Comparison of ENCODE assay signal across 8 cellular contexts in genomic region chr2:96819101-96819875, GRCh38. TPM values are rescaled to one million over a fixed set of nuclear protein-coding genes. Genes with fewer than 3 reads are reported as not detected.
A peak's percentile ranks its signal among the peaks of the same experiment; 100 is the strongest.
DNase-seq lines count a peak whose midpoint lies in the region; ATAC-seq, FAIRE-seq and TF ChIP-seq lines count a peak whose summit lies in the region.

No MANE protein-coding gene starts in this region.

- BruUV-seq in GM12878 (replicated peaks; lab: Mats Ljungman, UMichigan), result no TSS peak

- H3K4me3 Mint-ChIP-seq in CD8-positive, alpha-beta memory T cell, result peak overlapping the region; percentile 85 to 93 (median 87)

- POLR2A ChIA-PET in CD8-positive, alpha-beta memory T cell (lab: Charles Lee), result interaction anchor here (1.1 kb wide), 1 partner anchor 13 kb away, joined by 5 read pairs; no protein-coding TSS in a partner anchor
- POLR2A ChIA-PET in GM12878 (lab: Charles Lee), result interaction anchor here (1.1 kb wide), 1 partner anchor 58 kb away, joined by 3 read pairs; the partner anchor contains the start of gene CNNM4

- H3K4me3 ChIP-seq in CD8-positive, alpha-beta memory T cell (ENCODE audit: low read length), result no peak overlapping the region
- H3K4me3 ChIP-seq in GM12878 (peak overlapping the region; percentile 27; the same call in 1 of the 2 replicates), mucosa of descending colon (no peak overlapping the region)

- no peaks in the 10 kb centered on the region for H3K9me3 Mint-ChIP-seq in CD8-positive, alpha-beta memory T cell

- H3K4me1 ChIP-seq in CD8-positive, alpha-beta memory T cell (ENCODE audit: insufficient read depth, low read length), result peaks cover 52% of the 10 kb centered on the region
- peaks cover 12% of the 10 kb centered on the region for H3K4me1 ChIP-seq in GM12878 (ENCODE audit: control insufficient read depth, insufficient read depth, low read length)
- H3K4me1 ChIP-seq in mucosa of descending colon (ENCODE audit: low read depth), result peaks cover 53% of the 10 kb centered on the region

- 90% methylated on average over 10 of the region's 10 CpGs for WGBS in GM12878 (ENCODE audit: insufficient coverage, insufficient replicate concordance, low lambda C conversion rate, missing lambda C conversion rate)

- RAD21 ChIA-PET in GM12878 (lab: Charles Lee; ENCODE audit: unreplicated experiment), result no interaction called here

- FAIRE-seq in GM12878 (lab: Jason Lieb, UNC), result no peak

- SMC1A ChIA-PET in GM12878 (lab: Charles Lee; ENCODE audit: uncharacterized antibody, unreplicated experiment), result interaction anchor here (0.7 to 2.2 kb wide), 8 partner anchors 12 to 136 kb away, joined by 3 to 5 read pairs (median 4); partner anchors contain the start of genes ANKRD39 and CNNM4

- TF ChIP-seq POLR2A in GM12878 (IDR thresholded peaks at IDR 0.05; ENCODE audit: low read depth, low read length), result no peak

- H3K79me2 ChIP-seq in GM12878 (ENCODE audit: control insufficient read depth, insufficient read depth, low read length), result peaks cover 27% of the 10 kb centered on the region

- H4K20me1 ChIP-seq in GM12878 (ENCODE audit: control insufficient read depth, insufficient read depth), result peaks cover 5% of the 10 kb centered on the region; the same call in 1 of the 2 replicates

- no peak for DNase-seq in CD8-positive, alpha-beta memory T cell
- peak; percentile 94 for DNase-seq in HuH-7.5 (ENCODE audit: low spot score)
- DNase-seq in GM12878 (ENCODE audit: low read depth, low spot score), result no peak
- peak; percentile 81 to 84 (median 83) for DNase-seq in mucosa of descending colon
- DNase-seq in NCI-H774 (lab: John Stamatoyannopoulos, UW), result no peak
- no peak for DNase-seq in NCI-H128 (lab: John Stamatoyannopoulos, UW; ENCODE audit: unreplicated experiment)

- CTCF ChIA-PET in CD8-positive, alpha-beta memory T cell (lab: Charles Lee), result interaction anchor here (1.2 to 5.8 kb wide), 4 partner anchors 15 to 265 kb away, joined by 3 to 38 read pairs (median 4); partner anchors contain the start of gene ANKRD39
- CTCF ChIA-PET in GM12878 (lab: Yijun Ruan, JAX), result interaction anchor here (0.6 to 2.8 kb wide), 6 partner anchors 38 to 192 kb away, joined by 3 to 12 read pairs (median 4); partner anchors contain the start of gene ANKRD39

- H3K27me3 Mint-ChIP-seq in CD8-positive, alpha-beta memory T cell, result peaks cover 0 to 1% of the 10 kb centered on the region in 2 donors

- ATAC-seq in GM12878 (no peak), mucosa of descending colon (peak; percentile 69), GM18498 (IDR thresholded peaks at IDR 0.05; ENCODE audit: unreplicated experiment) (no peak), HG02870 (IDR thresholded peaks at IDR 0.05; ENCODE audit: unreplicated experiment) (no peak)

- TF ChIP-seq CTCF in GM12878 (IDR thresholded peaks at IDR 0.05 in 2 of 3, conservative IDR thresholded peaks at IDR 0.05 in 1 of 3; ENCODE audit: control insufficient read depth in 2 of 3, extremely low read depth in 1 of 3, insufficient read depth in 1 of 3, low read depth in 3 of 3, low read length in 3 of 3) (no peak), mucosa of descending colon (IDR thresholded peaks at IDR 0.05) (no peak)

- peaks cover 0 to 67% (median 10%) of the 10 kb centered on the region in 3 donors for H3K36me3 Mint-ChIP-seq in CD8-positive, alpha-beta memory T cell

- peaks cover 13% of the 10 kb centered on the region for H3K36me3 ChIP-seq in CD8-positive, alpha-beta memory T cell (ENCODE audit: insufficient read depth, low read length)
- no peaks in the 10 kb centered on the region; a peak in 1 of 4 replicates for H3K36me3 ChIP-seq in GM12878 (ENCODE audit: control insufficient read depth in 2 of 2, insufficient read depth in 2 of 2, low read length in 1 of 2)
- no peaks in the 10 kb centered on the region for H3K36me3 ChIP-seq in mucosa of descending colon (ENCODE audit: low read depth)

- no peak overlapping the region for H3K27ac ChIP-seq in CD8-positive, alpha-beta memory T cell (ENCODE audit: low read depth, low read length)
- H3K27ac ChIP-seq in GM12878 (ENCODE audit: control insufficient read depth, insufficient read depth), result no peak overlapping the region

- no peaks in the 10 kb centered on the region for H3K9me3 ChIP-seq in CD8-positive, alpha-beta memory T cell (ENCODE audit: low read length)
- H3K9me3 ChIP-seq in GM12878 (replicated peaks; ENCODE audit: control insufficient read depth, insufficient read depth, low read length) (no peaks in the 10 kb centered on the region), mucosa of descending colon (no peaks in the 10 kb centered on the region)

- no peak for TF ChIP-seq EP300 in GM12878 (IDR thresholded peaks at IDR 0.05; ENCODE audit: borderline replicate concordance in 1 of 2, control insufficient read depth in 1 of 2, low read depth in 2 of 2, low read length in 2 of 2)

- H2AFZ ChIP-seq in GM12878 (ENCODE audit: control insufficient read depth, low read depth, low read length), result no peak overlapping the region

- H3K4me1 Mint-ChIP-seq in CD8-positive, alpha-beta memory T cell, result peaks cover 56 to 78% (median 57%) of the 10 kb centered on the region in 3 donors

- H3K4me2 ChIP-seq in GM12878 (ENCODE audit: control insufficient read depth, insufficient read depth), result peak overlapping the region; percentile 54

- in situ Hi-C loops in GM12878 (cut with MboI), result no loop called here

- H3K27me3 ChIP-seq in CD8-positive, alpha-beta memory T cell (ENCODE audit: insufficient read depth, low read length, poor library complexity, severe bottlenecking), result no peaks in the 10 kb centered on the region
- no peaks in the 10 kb centered on the region for H3K27me3 ChIP-seq in GM12878 (replicated peaks in 1 of 2; ENCODE audit: control insufficient read depth in 2 of 2, insufficient read depth in 2 of 2, low read length in 1 of 2)

- no peak for TF ChIP-seq RAD21 in GM12878 (IDR thresholded peaks at IDR 0.05; ENCODE audit: insufficient read depth, low read depth, low read length)

- peak overlapping the region; percentile 9 to 89 (median 74) for H3K27ac Mint-ChIP-seq in CD8-positive, alpha-beta memory T cell

- H3K9ac ChIP-seq in GM12878 (ENCODE audit: control insufficient read depth, insufficient read depth, low read length), result no peak overlapping the region

- intact Hi-C loops in GM12878 (cut with micrococcal nuclease; ENCODE audit: unreplicated experiment) (no loop called here), mucosa of descending colon (cut with DNase I, micrococcal nuclease) (no loop called here)

RNA-seq across cellular contexts. Expression of gene CNNM3, which starts 3.2 kb away (rescaled TPM):
- 10 to 100 TPM; 32.6 to 36.6 TPM for total RNA-seq in CD8-positive, alpha-beta memory T cell
- polyA plus RNA-seq in CD8-positive, alpha-beta memory T cell, result 13.0 TPM
- total RNA-seq in GM12878 (2013; cell fraction: nucleolus; rRNA removed), result 20.3 and 22.8 TPM in 2 replicates
- 4.0 and 4.7 TPM in 2 replicates for total RNA-seq in GM12878 (2014; rRNA removed)
- total RNA-seq in GM12878 (2014; rRNA removed; fragmentation: Illumina TruSeq; extraction: Trizol), result 2.8 and 3.2 TPM in 2 replicates
- 14.3 and 14.9 TPM in 2 replicates for total RNA-seq in GM12878 (2021)
- 3.6 TPM for polyA plus RNA-seq in GM12878 (2011; ENCODE audit: low read depth)
- 3.2 and 9.6 TPM in 2 replicates for polyA plus RNA-seq in GM12878 (2011; rRNA removed)
- 12.6 and 16.8 TPM in 2 replicates for polyA plus RNA-seq in GM12878 (2011; cell fraction: cytosol; rRNA removed)
- polyA plus RNA-seq in GM12878 (2011; cell fraction: nucleus; rRNA removed), result 28.6 and 33.7 TPM in 2 replicates
- 7.6 and 8.5 TPM in 2 replicates for polyA plus RNA-seq in GM12878 (2012)
- polyA plus RNA-seq in GM12878 (2014; fragmentation: Illumina TruSeq; extraction: Trizol), result 1.8 and 7.9 TPM in 2 replicates
- 1 to 10 TPM in 1 of 2 experiments, under 1 TPM in 1; 0.72 to 1.9 TPM for polyA plus RNA-seq in GM12878 (2014; fragmentation: Nextera tagmentation; extraction: Ambion mirVana)
- polyA plus RNA-seq in GM12878 (2014; rRNA removed), result 7.6 and 9.5 TPM in 2 replicates
- 1 to 10 TPM; 2.6 to 3.0 TPM for polyA plus RNA-seq in GM12878 (2016; fragmentation: Nextera tagmentation; extraction: Ambion mirVana)
- polyA minus RNA-seq in GM12878 (2011; rRNA and poly(A)+ RNA removed), result 15.1 and 29.7 TPM in 2 replicates
- 14.7 and 16.7 TPM in 2 replicates for polyA minus RNA-seq in GM12878 (2011; cell fraction: cytosol; rRNA and poly(A)+ RNA removed)
- polyA minus RNA-seq in GM12878 (2011; cell fraction: nucleus; rRNA and poly(A)+ RNA removed), result 10.8 and 21.8 TPM in 2 replicates
- 10 to 100 TPM; 21.2 to 35.5 (median 33.4) TPM for total RNA-seq in mucosa of descending colon

RNA-seq across cellular contexts. Expression of gene ANKRD23, which starts 24.5 kb away (rescaled TPM):
- 1 to 10 TPM; 3.8 to 3.9 TPM for total RNA-seq in CD8-positive, alpha-beta memory T cell
- 0.47 TPM for polyA plus RNA-seq in CD8-positive, alpha-beta memory T cell
- 12.3 and 15.0 TPM in 2 replicates for total RNA-seq in GM12878 (2013; cell fraction: nucleolus; rRNA removed)
- total RNA-seq in GM12878 (2014; rRNA removed) (2.7 and 3.3 TPM in 2 replicates), GM12878 (2014; rRNA removed; fragmentation: Illumina TruSeq; extraction: Trizol) (2.6 and 2.8 TPM in 2 replicates), GM12878 (2021) (3.5 and 3.9 TPM in 2 replicates), mucosa of descending colon (1 to 10 TPM; 3.2 to 5.1 (median 4.9) TPM)
- polyA plus RNA-seq in GM12878 (2011; ENCODE audit: low read depth), result 1.00 TPM
- polyA plus RNA-seq in GM12878 (2011; rRNA removed) (1.7 and 2.3 TPM in 2 replicates), GM12878 (2014; fragmentation: Illumina TruSeq; extraction: Trizol) (1.5 and 2.0 TPM in 2 replicates), GM12878 (2014; fragmentation: Nextera tagmentation; extraction: Ambion mirVana) (under 1 TPM; 0.34 to 0.77 TPM), GM12878 (2014; rRNA removed) (5.3 and 6.2 TPM in 2 replicates), GM12878 (2016; fragmentation: Nextera tagmentation; extraction: Ambion mirVana) (1 to 10 TPM; 2.6 to 2.8 TPM)
- polyA plus RNA-seq in GM12878 (2011; cell fraction: cytosol; rRNA removed), result 1.1 and 2.2 TPM in 2 replicates
- polyA plus RNA-seq in GM12878 (2011; cell fraction: nucleus; rRNA removed), result 17.6 and 25.2 TPM in 2 replicates
- polyA plus RNA-seq in GM12878 (2012), result 2.0 and 2.6 TPM in 2 replicates
- polyA minus RNA-seq in GM12878 (2011; rRNA and poly(A)+ RNA removed), result 1.6 and 1.9 TPM in 2 replicates
- 0.94 TPM in 1 of 2 replicates, not detected in the other for polyA minus RNA-seq in GM12878 (2011; cell fraction: cytosol; rRNA and poly(A)+ RNA removed)
- polyA minus RNA-seq in GM12878 (2011; cell fraction: nucleus; rRNA and poly(A)+ RNA removed), result 3.1 and 4.7 TPM in 2 replicates

RNA-seq across cellular contexts. Expression of gene ANKRD39, which starts 38.5 kb away (rescaled TPM):
- 10 to 100 TPM; 30.9 to 32.2 TPM for total RNA-seq in CD8-positive, alpha-beta memory T cell
- 29.6 TPM for polyA plus RNA-seq in CD8-positive, alpha-beta memory T cell
- total RNA-seq in GM12878 (2013; cell fraction: nucleolus; rRNA removed), result 24.3 and 25.0 TPM in 2 replicates
- total RNA-seq in GM12878 (2014; rRNA removed) (30.0 and 32.1 TPM in 2 replicates), GM12878 (2014; rRNA removed; fragmentation: Illumina TruSeq; extraction: Trizol) (11.2 and 11.5 TPM in 2 replicates), GM12878 (2021) (23.0 and 24.9 TPM in 2 replicates), mucosa of descending colon (10 to 100 TPM; 11.2 to 14.1 (median 12.2) TPM)
- 8.5 TPM for polyA plus RNA-seq in GM12878 (2011; ENCODE audit: low read depth)
- polyA plus RNA-seq in GM12878 (2011; rRNA removed) (9.1 and 18.6 TPM in 2 replicates), GM12878 (2014; fragmentation: Illumina TruSeq; extraction: Trizol) (1.8 and 7.4 TPM in 2 replicates), GM12878 (2014; fragmentation: Nextera tagmentation; extraction: Ambion mirVana) (10 to 100 TPM; 18.0 to 22.5 TPM), GM12878 (2014; rRNA removed) (31.8 and 37.9 TPM in 2 replicates), GM12878 (2016; fragmentation: Nextera tagmentation; extraction: Ambion mirVana) (10 to 100 TPM; 30.3 to 36.2 TPM)
- polyA plus RNA-seq in GM12878 (2011; cell fraction: cytosol; rRNA removed), result 18.4 and 28.0 TPM in 2 replicates
- polyA plus RNA-seq in GM12878 (2011; cell fraction: nucleus; rRNA removed), result 25.2 and 29.1 TPM in 2 replicates
- 16.2 and 19.1 TPM in 2 replicates for polyA plus RNA-seq in GM12878 (2012)
- polyA minus RNA-seq in GM12878 (2011; rRNA and poly(A)+ RNA removed), result 7.2 and 13.4 TPM in 2 replicates
- polyA minus RNA-seq in GM12878 (2011; cell fraction: cytosol; rRNA and poly(A)+ RNA removed), result 4.2 and 4.8 TPM in 2 replicates
- 4.8 and 9.9 TPM in 2 replicates for polyA minus RNA-seq in GM12878 (2011; cell fraction: nucleus; rRNA and poly(A)+ RNA removed)

RNA-seq across cellular contexts. Expression of gene SEMA4C, which starts 50.6 kb away (rescaled TPM):
- total RNA-seq in CD8-positive, alpha-beta memory T cell, result 10 to 100 TPM; 16.6 to 18.7 TPM
- 7.1 TPM for polyA plus RNA-seq in CD8-positive, alpha-beta memory T cell
- 47.1 and 54.6 TPM in 2 replicates for total RNA-seq in GM12878 (2013; cell fraction: nucleolus; rRNA removed)
- total RNA-seq in GM12878 (2014; rRNA removed) (15.8 and 16.5 TPM in 2 replicates), GM12878 (2014; rRNA removed; fragmentation: Illumina TruSeq; extraction: Trizol) (6.3 and 7.2 TPM in 2 replicates), GM12878 (2021) (21.6 and 26.1 TPM in 2 replicates), mucosa of descending colon (10 to 100 TPM; 14.4 to 83.8 (median 17.5) TPM)
- polyA plus RNA-seq in GM12878 (2011; ENCODE audit: low read depth), result 4.8 TPM
- polyA plus RNA-seq in GM12878 (2011; rRNA removed) (10.6 and 20.8 TPM in 2 replicates), GM12878 (2014; fragmentation: Illumina TruSeq; extraction: Trizol) (3.8 and 6.5 TPM in 2 replicates), GM12878 (2014; fragmentation: Nextera tagmentation; extraction: Ambion mirVana) (under 1 TPM; 0.06 to 0.18 TPM), GM12878 (2014; rRNA removed) (17.5 and 18.0 TPM in 2 replicates), GM12878 (2016; fragmentation: Nextera tagmentation; extraction: Ambion mirVana) (1 to 10 TPM; 5.3 to 6.4 TPM)
- 19.6 and 26.6 TPM in 2 replicates for polyA plus RNA-seq in GM12878 (2011; cell fraction: cytosol; rRNA removed)
- 81.6 and 88.9 TPM in 2 replicates for polyA plus RNA-seq in GM12878 (2011; cell fraction: nucleus; rRNA removed)
- polyA plus RNA-seq in GM12878 (2012), result 10.6 and 12.7 TPM in 2 replicates
- polyA minus RNA-seq in GM12878 (2011; rRNA and poly(A)+ RNA removed), result 26.9 and 31.0 TPM in 2 replicates
- 13.6 and 15.0 TPM in 2 replicates for polyA minus RNA-seq in GM12878 (2011; cell fraction: cytosol; rRNA and poly(A)+ RNA removed)
- 14.1 and 24.3 TPM in 2 replicates for polyA minus RNA-seq in GM12878 (2011; cell fraction: nucleus; rRNA and poly(A)+ RNA removed)

RNA-seq across cellular contexts. Expression of gene CNNM4, which starts 58.6 kb away (rescaled TPM):
- 1 to 10 TPM; 6.9 to 7.2 TPM for total RNA-seq in CD8-positive, alpha-beta memory T cell
- polyA plus RNA-seq in CD8-positive, alpha-beta memory T cell, result 4.1 TPM
- total RNA-seq in GM12878 (2013; cell fraction: nucleolus; rRNA removed), result 38.9 and 42.1 TPM in 2 replicates
- total RNA-seq in GM12878 (2014; rRNA removed) (6.6 and 9.0 TPM in 2 replicates), GM12878 (2014; rRNA removed; fragmentation: Illumina TruSeq; extraction: Trizol) (6.4 and 7.2 TPM in 2 replicates), GM12878 (2021) (13.8 and 14.4 TPM in 2 replicates), mucosa of descending colon (100 to 1,000 TPM in 2 of 3 donors, 10 to 100 TPM in 1; 53.4 to 134 (median 101) TPM)
- 7.6 TPM for polyA plus RNA-seq in GM12878 (2011; ENCODE audit: low read depth)
- polyA plus RNA-seq in GM12878 (2011; rRNA removed) (5.3 and 10.1 TPM in 2 replicates), GM12878 (2014; fragmentation: Illumina TruSeq; extraction: Trizol) (12.6 and 13.7 TPM in 2 replicates), GM12878 (2014; fragmentation: Nextera tagmentation; extraction: Ambion mirVana) (1 to 10 TPM; 2.4 to 2.8 TPM), GM12878 (2014; rRNA removed) (10.1 and 10.4 TPM in 2 replicates), GM12878 (2016; fragmentation: Nextera tagmentation; extraction: Ambion mirVana) (1 to 10 TPM; 2.7 to 7.2 TPM)
- polyA plus RNA-seq in GM12878 (2011; cell fraction: cytosol; rRNA removed), result 13.4 and 15.7 TPM in 2 replicates
- 14.4 and 17.6 TPM in 2 replicates for polyA plus RNA-seq in GM12878 (2011; cell fraction: nucleus; rRNA removed)
- 11.7 and 18.3 TPM in 2 replicates for polyA plus RNA-seq in GM12878 (2012)
- 16.5 and 23.7 TPM in 2 replicates for polyA minus RNA-seq in GM12878 (2011; rRNA and poly(A)+ RNA removed)
- polyA minus RNA-seq in GM12878 (2011; cell fraction: cytosol; rRNA and poly(A)+ RNA removed), result 8.3 and 10.2 TPM in 2 replicates
- 10.4 and 13.0 TPM in 2 replicates for polyA minus RNA-seq in GM12878 (2011; cell fraction: nucleus; rRNA and poly(A)+ RNA removed)

Comparison
In these comparisons a context has a peak if more than half of its experiments do, and no peak if none do; other contexts are left out.
1. DNase-seq: peak in HuH-7.5 (single experiment) and mucosa of descending colon (3 of 3); none in CD8-positive, alpha-beta memory T cell (0 of 5), GM12878 (single experiment), NCI-H774 (single experiment) and NCI-H128 (single experiment).